18 cellular contexts compared by ENCODE assay signal in genomic region chr10:117964528-117964927, GRCh38.
"Had no signal": no experiment of that assay in that cellular context is flagged by ENCODE, and none has a peak within 500 bp of the region (broad histone marks: within the 10 kb centered on the region; RNA-seq: fewer than 3 reads in every experiment).

No MANE protein-coding gene starts in this region.

- H3K27me3 ChIP-seq: colonic mucosa, hepatocyte, testis, transverse colon had no signal

- ATAC-seq: naive thymus-derived CD4-positive, alpha-beta T cell; psoas muscle; sciatic nerve; stimulated activated memory B cell treated with anti-CD40 and anti-IgM and Interleukin-4, amounts not matched to agents 10 μg/mL and 1 μg/mL and 100 μg/mL, for 72 hours had no signal

- H3K4me3 ChIP-seq: colonic mucosa, esophagus squamous epithelium, hepatocyte, psoas muscle, spleen, testis, transverse colon had no signal

- H3K27ac ChIP-seq: colonic mucosa, esophagus squamous epithelium, hepatocyte, neutrophil, psoas muscle, spleen, testis, transverse colon had no signal

- H3K4me1 ChIP-seq: colonic mucosa, esophagus squamous epithelium, psoas muscle, spleen, testis, transverse colon had no signal

- H3K9me3 ChIP-seq: colonic mucosa, esophagus squamous epithelium, neutrophil, psoas muscle, testis, transverse colon had no signal

- H3K36me3 ChIP-seq: colonic mucosa, esophagus squamous epithelium, neutrophil, spleen, transverse colon had no signal

- DNase-seq: colonic mucosa; dermis blood vessel endothelial cell; esophagus squamous epithelium; mammary epithelial cell; naive thymus-derived CD4-positive, alpha-beta T cell; nephron progenitor cell; psoas muscle; retina; spleen; stimulated activated CD4-positive, alpha-beta T cell treated with anti-CD3 and anti-CD28 coated beads, Interleukin-15, amount 100 ng/mL, for 24 hours; stimulated activated CD4-positive, alpha-beta T cell treated with anti-CD3 and anti-CD28 coated beads, Interleukin-1b, Interleukin-23, amount 100 ng/mL, for 48 hours; stimulated activated CD4-positive, alpha-beta T cell treated with anti-CD3 and anti-CD28 coated beads, Interleukin-4, amount 100 ng/mL, for 24 hours; testis; transverse colon had no signal
